In the genomic region with DNA sequence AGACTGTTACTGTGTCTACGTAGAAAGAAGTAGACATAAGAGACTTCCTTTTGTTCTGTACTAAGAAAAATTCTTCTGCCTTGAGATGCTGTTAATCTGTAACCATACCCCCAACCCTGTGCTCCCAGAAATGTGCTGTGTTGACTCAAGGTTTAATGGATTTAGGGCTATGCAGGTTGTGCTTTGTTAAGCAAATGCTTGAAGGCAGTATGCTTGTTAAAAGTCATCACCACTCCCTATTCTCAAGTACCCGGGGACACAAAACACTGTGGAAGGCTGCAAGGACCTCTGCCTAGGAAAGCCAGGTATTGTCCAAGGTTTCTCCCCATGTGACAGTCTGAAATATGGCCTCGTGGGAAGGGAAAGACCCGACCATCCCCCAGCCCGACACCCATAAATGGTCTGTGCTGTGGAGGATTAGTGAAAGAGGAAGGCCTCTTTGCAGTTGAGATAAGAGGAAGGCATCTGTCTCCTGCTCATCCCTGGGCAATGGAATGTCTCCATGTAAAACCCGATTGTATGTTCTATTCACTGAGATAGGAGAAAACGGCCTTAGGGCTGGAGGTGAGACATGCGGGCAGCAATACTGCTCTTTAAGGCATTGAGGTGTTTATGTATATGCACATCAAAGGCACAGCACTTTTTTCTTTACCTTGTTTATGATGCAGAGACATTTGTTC, we compare ENCODE assay signal across 7 cellular contexts. TPM values are rescaled to one million over a fixed set of nuclear protein-coding genes. Genes with fewer than 3 reads are reported as not detected.
"Had no signal": no experiment of that assay in that cellular context is flagged by ENCODE, and none has a peak within 500 bp of the region (broad histone marks: within the 10 kb centered on the region; RNA-seq: fewer than 3 reads in every experiment).

No MANE protein-coding gene starts in this region.

RNA-seq across cellular contexts. Expression of gene ZNF534, which starts 56.8 kb away (rescaled TPM):
- total RNA-seq: kidney, left colon, liver, mammary epithelial cell, mesothelial cell of epicardium, transverse colon had no signal
- polyA plus RNA-seq: immature natural killer cell, liver, mammary epithelial cell had no signal
